In genomic region chr3:125968121-125968520, GRCh38 we compare ENCODE assay signal across 2 cellular contexts. TPM values are rescaled to one million over a fixed set of nuclear protein-coding genes. Genes with fewer than 3 reads are reported as not detected.
"Had no signal": no experiment of that assay in that cellular context is flagged by ENCODE, and none has a peak within 500 bp of the region (broad histone marks: within the 10 kb centered on the region; RNA-seq: fewer than 3 reads in every experiment).

No MANE protein-coding gene starts in this region.

RNA-seq across cellular contexts. Expression of gene ROPN1B, which starts 0.9 kb away (rescaled TPM):
- total RNA-seq: SJCRH30, T-cell had no signal
